Comparison of ENCODE assay signal across 14 cellular contexts in genomic region chr6:90177544-90178293, GRCh38.
A peak's percentile ranks its signal among the peaks of the same experiment; 100 is the strongest.
DNase-seq lines count a peak whose midpoint lies in the region; ATAC-seq and TF ChIP-seq lines count a peak whose summit lies in the region.
"Had no signal": no experiment of that assay in that cellular context is flagged by ENCODE, and none has a peak within 500 bp of the region (broad histone marks: within the 10 kb centered on the region; RNA-seq: fewer than 3 reads in every experiment).

No MANE protein-coding gene starts in this region.

- H3K4me3 ChIP-seq in stomach (no peak overlapping the region), A673 (ENCODE audit: low read depth, low read length, poor library complexity, severe bottlenecking) (no peak overlapping the region)
- H3K4me3 ChIP-seq: testis had no signal

- TF ChIP-seq EP300 in stomach (IDR thresholded peaks at IDR 0.05): no peak

- H3K4me3 Mint-ChIP-seq in activated CD4-positive, alpha-beta memory T cell treated with anti-CD3 and anti-CD28 coated beads, Interleukin-2, amount 10 ng/mL, durations not matched to agents 7 days and 5 days: peak overlapping the region; percentile 3
- no peak overlapping the region for H3K4me3 Mint-ChIP-seq in activated CD4-positive, alpha-beta memory T cell treated with anti-CD3 and anti-CD28 coated beads for 36 hours
- peak overlapping the region; percentile 76 for H3K4me3 Mint-ChIP-seq in activated naive CD8-positive, alpha-beta T cell
- H3K4me3 Mint-ChIP-seq in memory B cell: peak overlapping the region; percentile 77
- H3K4me3 Mint-ChIP-seq: WTC11 had no signal

- no TSS peak for BruUV-seq in A673 (replicated peaks; lab: Mats Ljungman, UMichigan)

- H3K27me3 ChIP-seq in stomach (no peaks in the 10 kb centered on the region), A673 (replicated peaks; ENCODE audit: insufficient read depth, low read depth, low read length, poor library complexity) (no peaks in the 10 kb centered on the region)
- H3K27me3 ChIP-seq: foreskin keratinocyte, testis had no signal

- H3K4me1 Mint-ChIP-seq in activated CD4-positive, alpha-beta memory T cell treated with anti-CD3 and anti-CD28 coated beads, Interleukin-2, amount 10 ng/mL, durations not matched to agents 7 days and 5 days: peaks cover 46% of the 10 kb centered on the region
- peaks cover 57% of the 10 kb centered on the region for H3K4me1 Mint-ChIP-seq in activated CD4-positive, alpha-beta memory T cell treated with anti-CD3 and anti-CD28 coated beads for 36 hours (ENCODE audit: low read depth)
- peaks cover 81% of the 10 kb centered on the region for H3K4me1 Mint-ChIP-seq in activated naive CD8-positive, alpha-beta T cell (ENCODE audit: low read depth)
- H3K4me1 Mint-ChIP-seq in memory B cell: peaks cover 51% of the 10 kb centered on the region

- WGBS in stomach, 5 donors: 47 to 60% (median 58%) methylated on average over 11 of the region's 11 CpGs

- no peak for DNase-seq in activated CD4-positive, alpha-beta memory T cell treated with anti-CD3 and anti-CD28 coated beads, Interleukin-2, amount 10 ng/mL, durations not matched to agents 7 days and 5 days
- no peak for DNase-seq in activated CD4-positive, alpha-beta memory T cell treated with anti-CD3 and anti-CD28 coated beads for 36 hours
- DNase-seq in memory B cell (ENCODE audit: low spot score in 2 of 2) (no peak), stomach (no peak), A673 (ENCODE audit: low spot score) (no peak), NAMALWA (ENCODE audit: low spot score) (no peak)
- DNase-seq: foreskin keratinocyte, NCI-H226, retina, testis had no signal

- POLR2A ChIA-PET in activated CD4-positive, alpha-beta memory T cell treated with anti-CD3 and anti-CD28 coated beads, Interleukin-2, amount 10 ng/mL, durations not matched to agents 7 days and 5 days (lab: Charles Lee): interaction anchor here (0.9 to 1.5 kb wide), 3 partner anchors 11 to 237 kb away, joined by 3 to 4 read pairs (median 3); no protein-coding TSS in a partner anchor
- POLR2A ChIA-PET in activated CD4-positive, alpha-beta memory T cell treated with anti-CD3 and anti-CD28 coated beads for 36 hours (lab: Charles Lee): interaction anchor here (0.7 kb wide), 1 partner anchor 72 kb away, joined by 3 read pairs; no protein-coding TSS in a partner anchor
- POLR2A ChIA-PET in A673 (lab: Charles Lee; ENCODE audit: low non-redundant PET): no interaction called here

- TF ChIP-seq CTCF in stomach (IDR thresholded peaks at IDR 0.05): no peak
- no peak for TF ChIP-seq CTCF in A673 (conservative IDR thresholded peaks at IDR 0.05; ENCODE audit: low read depth, low read length)

- no peaks in the 10 kb centered on the region for H3K36me3 ChIP-seq in stomach
- H3K36me3 ChIP-seq in A673 (ENCODE audit: insufficient read depth, low read length, poor library complexity, severe bottlenecking): no peaks in the 10 kb centered on the region

- H3K4me1 ChIP-seq in stomach (peaks cover 5 to 18% (median 15%) of the 10 kb centered on the region in 4 donors), A673 (ENCODE audit: insufficient read depth, low read length, poor library complexity, severe bottlenecking) (no peaks in the 10 kb centered on the region)
- H3K4me1 ChIP-seq: testis had no signal

- peak overlapping the region; percentile 3 for H3K27ac Mint-ChIP-seq in activated CD4-positive, alpha-beta memory T cell treated with anti-CD3 and anti-CD28 coated beads, Interleukin-2, amount 10 ng/mL, durations not matched to agents 7 days and 5 days
- H3K27ac Mint-ChIP-seq in activated CD4-positive, alpha-beta memory T cell treated with anti-CD3 and anti-CD28 coated beads for 36 hours: no peak overlapping the region
- peak overlapping the region; percentile 97 for H3K27ac Mint-ChIP-seq in activated naive CD8-positive, alpha-beta T cell
- H3K27ac Mint-ChIP-seq in memory B cell: peak overlapping the region; percentile 94
- H3K27ac Mint-ChIP-seq: WTC11 had no signal

- TF ChIP-seq POLR2A in stomach (IDR thresholded peaks at IDR 0.05): no peak

- H3K36me3 Mint-ChIP-seq in activated CD4-positive, alpha-beta memory T cell treated with anti-CD3 and anti-CD28 coated beads, Interleukin-2, amount 10 ng/mL, durations not matched to agents 7 days and 5 days (ENCODE audit: low read depth): peaks cover 3% of the 10 kb centered on the region
- peaks cover 10% of the 10 kb centered on the region for H3K36me3 Mint-ChIP-seq in activated CD4-positive, alpha-beta memory T cell treated with anti-CD3 and anti-CD28 coated beads for 36 hours
- peaks cover 22% of the 10 kb centered on the region for H3K36me3 Mint-ChIP-seq in activated naive CD8-positive, alpha-beta T cell
- peaks cover 10% of the 10 kb centered on the region for H3K36me3 Mint-ChIP-seq in memory B cell
- H3K36me3 Mint-ChIP-seq: WTC11 had no signal

- peak overlapping the region in 3 of 5 donors; percentile 1 to 20 (median 6) for H3K27ac ChIP-seq in stomach
- H3K27ac ChIP-seq in A673 (ENCODE audit: low read depth, low read length, poor library complexity, severe bottlenecking): no peak overlapping the region
- H3K27ac ChIP-seq: foreskin keratinocyte, RWPE1, testis had no signal

- ATAC-seq in memory B cell (ENCODE audit: low read depth): peak; percentile 35
- no peak for ATAC-seq in HG02870 (IDR thresholded peaks at IDR 0.05; ENCODE audit: unreplicated experiment)
- ATAC-seq: foreskin keratinocyte, WTC11 had no signal

- H3K9me3 Mint-ChIP-seq in activated CD4-positive, alpha-beta memory T cell treated with anti-CD3 and anti-CD28 coated beads, Interleukin-2, amount 10 ng/mL, durations not matched to agents 7 days and 5 days: no peaks in the 10 kb centered on the region
- no peaks in the 10 kb centered on the region for H3K9me3 Mint-ChIP-seq in activated CD4-positive, alpha-beta memory T cell treated with anti-CD3 and anti-CD28 coated beads for 36 hours
- no peaks in the 10 kb centered on the region for H3K9me3 Mint-ChIP-seq in activated naive CD8-positive, alpha-beta T cell (ENCODE audit: low read depth)
- H3K9me3 Mint-ChIP-seq in memory B cell: peaks cover 1% of the 10 kb centered on the region

- H3K9me3 ChIP-seq in stomach (no peaks in the 10 kb centered on the region), A673 (ENCODE audit: low read depth, low read length, poor library complexity, severe bottlenecking) (no peaks in the 10 kb centered on the region)
- H3K9me3 ChIP-seq: testis had no signal

- H3K27me3 Mint-ChIP-seq in activated CD4-positive, alpha-beta memory T cell treated with anti-CD3 and anti-CD28 coated beads, Interleukin-2, amount 10 ng/mL, durations not matched to agents 7 days and 5 days: peaks cover 2% of the 10 kb centered on the region
- peaks cover 3% of the 10 kb centered on the region for H3K27me3 Mint-ChIP-seq in activated CD4-positive, alpha-beta memory T cell treated with anti-CD3 and anti-CD28 coated beads for 36 hours
- H3K27me3 Mint-ChIP-seq in activated naive CD8-positive, alpha-beta T cell: no peaks in the 10 kb centered on the region
- no peaks in the 10 kb centered on the region for H3K27me3 Mint-ChIP-seq in memory B cell

- CTCF ChIA-PET in activated CD4-positive, alpha-beta memory T cell treated with anti-CD3 and anti-CD28 coated beads, Interleukin-2, amount 10 ng/mL, durations not matched to agents 7 days and 5 days (lab: Charles Lee): interaction anchor here (0.7 to 7.0 kb wide), 6 partner anchors 8 to 300 kb away, joined by 3 to 46 read pairs (median 3); no protein-coding TSS in a partner anchor
- CTCF ChIA-PET in activated CD4-positive, alpha-beta memory T cell treated with anti-CD3 and anti-CD28 coated beads for 36 hours (lab: Charles Lee): interaction anchor here (0.7 to 1.7 kb wide), 11 partner anchors 11 to 301 kb away, joined by 3 to 20 read pairs (median 3); no protein-coding TSS in a partner anchor
- CTCF ChIA-PET in A673 (lab: Charles Lee): no interaction called here

- intact Hi-C loops in activated CD4-positive, alpha-beta memory T cell treated with anti-CD3 and anti-CD28 coated beads for 36 hours (cut with micrococcal nuclease): loop anchor here (5.0 kb wide), 2 partner anchors 235 to 300 kb away; no protein-coding TSS in a partner anchor
- intact Hi-C loops in stomach (cut with DNase I; ENCODE audit: low total_unique reads): no loop called here
- intact Hi-C loops in A673 (cut with micrococcal nuclease; ENCODE audit: unreplicated experiment): loop anchor here (5.0 kb wide), 1 partner anchor 200 kb away; no protein-coding TSS in a partner anchor
